In the genomic region with DNA sequence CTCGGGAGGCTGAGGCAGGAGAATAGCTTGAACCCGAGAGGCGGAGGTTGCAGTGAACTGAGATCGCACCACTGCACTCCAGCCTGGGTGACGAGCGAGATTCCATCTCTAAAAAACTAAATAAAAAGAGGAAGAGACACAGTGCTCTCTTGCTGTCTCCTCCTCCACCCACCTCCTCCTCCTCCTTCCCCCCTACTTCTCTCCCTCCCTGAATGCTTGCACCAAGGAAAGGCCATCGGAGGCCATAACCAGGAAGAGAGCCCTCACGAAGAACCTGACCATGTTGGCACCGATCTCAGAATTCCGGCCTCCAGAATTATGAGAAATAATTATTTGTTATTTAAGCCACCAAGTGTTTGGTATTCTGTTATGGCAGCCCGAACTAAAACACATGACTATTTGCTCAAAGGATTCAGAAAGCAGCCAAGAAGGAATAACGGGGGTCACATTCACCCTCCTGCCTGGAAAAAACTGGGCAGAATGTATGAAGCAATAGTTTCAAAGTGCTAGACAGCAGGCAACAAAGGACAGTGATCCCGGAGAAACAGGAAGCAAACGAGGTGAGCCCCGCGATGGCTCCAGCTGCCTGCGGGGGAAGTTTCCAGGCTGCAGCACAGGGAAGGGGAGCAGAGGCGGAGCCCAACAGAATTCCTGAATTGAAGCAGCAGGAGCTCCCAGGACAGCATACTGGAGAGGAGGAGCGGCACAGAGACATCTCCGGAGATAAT, we compare ENCODE assay signal across 1 cellular context.
A peak's percentile ranks its signal among the peaks of the same experiment; 100 is the strongest.
TF ChIP-seq lines count a peak whose summit lies in the region.

No MANE protein-coding gene starts in this region.

TF ChIP-seq in HepG2, 621 proteins besides CTCF, POLR2A, EP300 and RAD21 (continued from another document and continues in another):
- TF ChIP-seq, protein P1, sequence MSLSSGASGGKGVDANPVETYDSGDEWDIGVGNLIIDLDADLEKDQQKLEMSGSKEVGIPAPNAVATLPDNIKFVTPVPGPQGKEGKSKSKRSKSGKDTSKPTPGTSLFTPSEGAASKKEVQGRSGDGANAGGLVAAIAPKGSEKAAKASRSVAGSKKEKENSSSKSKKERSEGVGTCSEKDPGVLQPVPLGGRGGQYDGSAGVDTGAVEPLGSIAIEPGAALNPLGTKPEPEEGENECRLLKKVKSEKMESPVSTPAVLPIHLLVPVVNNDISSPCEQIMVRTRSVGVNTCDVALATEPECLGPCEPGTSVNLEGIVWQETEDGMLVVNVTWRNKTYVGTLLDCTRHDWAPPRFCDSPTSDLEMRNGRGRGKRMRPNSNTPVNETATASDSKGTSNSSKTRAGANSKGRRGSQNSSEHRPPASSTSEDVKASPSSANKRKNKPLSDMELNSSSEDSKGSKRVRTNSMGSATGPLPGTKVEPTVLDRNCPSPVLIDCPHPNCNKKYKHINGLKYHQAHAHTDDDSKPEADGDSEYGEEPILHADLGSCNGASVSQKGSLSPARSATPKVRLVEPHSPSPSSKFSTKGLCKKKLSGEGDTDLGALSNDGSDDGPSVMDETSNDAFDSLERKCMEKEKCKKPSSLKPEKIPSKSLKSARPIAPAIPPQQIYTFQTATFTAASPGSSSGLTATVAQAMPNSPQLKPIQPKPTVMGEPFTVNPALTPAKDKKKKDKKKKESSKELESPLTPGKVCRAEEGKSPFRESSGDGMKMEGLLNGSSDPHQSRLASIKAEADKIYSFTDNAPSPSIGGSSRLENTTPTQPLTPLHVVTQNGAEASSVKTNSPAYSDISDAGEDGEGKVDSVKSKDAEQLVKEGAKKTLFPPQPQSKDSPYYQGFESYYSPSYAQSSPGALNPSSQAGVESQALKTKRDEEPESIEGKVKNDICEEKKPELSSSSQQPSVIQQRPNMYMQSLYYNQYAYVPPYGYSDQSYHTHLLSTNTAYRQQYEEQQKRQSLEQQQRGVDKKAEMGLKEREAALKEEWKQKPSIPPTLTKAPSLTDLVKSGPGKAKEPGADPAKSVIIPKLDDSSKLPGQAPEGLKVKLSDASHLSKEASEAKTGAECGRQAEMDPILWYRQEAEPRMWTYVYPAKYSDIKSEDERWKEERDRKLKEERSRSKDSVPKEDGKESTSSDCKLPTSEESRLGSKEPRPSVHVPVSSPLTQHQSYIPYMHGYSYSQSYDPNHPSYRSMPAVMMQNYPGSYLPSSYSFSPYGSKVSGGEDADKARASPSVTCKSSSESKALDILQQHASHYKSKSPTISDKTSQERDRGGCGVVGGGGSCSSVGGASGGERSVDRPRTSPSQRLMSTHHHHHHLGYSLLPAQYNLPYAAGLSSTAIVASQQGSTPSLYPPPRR (CRISPR knock-in tag; IDR thresholded peaks at IDR 0.05; ENCODE audit: borderline replicate concordance) = no peak
- TF ChIP-seq, protein P2, sequence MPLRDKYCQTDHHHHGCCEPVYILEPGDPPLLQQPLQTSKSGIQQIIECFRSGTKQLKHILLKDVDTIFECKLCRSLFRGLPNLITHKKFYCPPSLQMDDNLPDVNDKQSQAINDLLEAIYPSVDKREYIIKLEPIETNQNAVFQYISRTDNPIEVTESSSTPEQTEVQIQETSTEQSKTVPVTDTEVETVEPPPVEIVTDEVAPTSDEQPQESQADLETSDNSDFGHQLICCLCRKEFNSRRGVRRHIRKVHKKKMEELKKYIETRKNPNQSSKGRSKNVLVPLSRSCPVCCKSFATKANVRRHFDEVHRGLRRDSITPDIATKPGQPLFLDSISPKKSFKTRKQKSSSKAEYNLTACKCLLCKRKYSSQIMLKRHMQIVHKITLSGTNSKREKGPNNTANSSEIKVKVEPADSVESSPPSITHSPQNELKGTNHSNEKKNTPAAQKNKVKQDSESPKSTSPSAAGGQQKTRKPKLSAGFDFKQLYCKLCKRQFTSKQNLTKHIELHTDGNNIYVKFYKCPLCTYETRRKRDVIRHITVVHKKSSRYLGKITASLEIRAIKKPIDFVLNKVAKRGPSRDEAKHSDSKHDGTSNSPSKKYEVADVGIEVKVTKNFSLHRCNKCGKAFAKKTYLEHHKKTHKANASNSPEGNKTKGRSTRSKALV (CRISPR knock-in tag; IDR thresholded peaks at IDR 0.05) = no peak
- TF ChIP-seq KLF16 (CRISPR knock-in tag; IDR thresholded peaks at IDR 0.05) (no peak), ZNF431 (CRISPR knock-in tag; IDR thresholded peaks at IDR 0.05; ENCODE audit: borderline replicate concordance, low read depth) (no peak), ZNF713 (CRISPR knock-in tag; IDR thresholded peaks at IDR 0.05) (no peak), DR1 (CRISPR knock-in tag; IDR thresholded peaks at IDR 0.05) (no peak), GLI4 (CRISPR knock-in tag; IDR thresholded peaks at IDR 0.05; ENCODE audit: borderline replicate concordance) (no peak), SMARCC2 (IDR thresholded peaks at IDR 0.05) (no peak), BRCA1 (CRISPR knock-in tag; IDR thresholded peaks at IDR 0.05) (no peak), ZNF766 (CRISPR knock-in tag; IDR thresholded peaks at IDR 0.05; ENCODE audit: borderline replicate concordance) (no peak), NKX3-1 (CRISPR knock-in tag; IDR thresholded peaks at IDR 0.05) (no peak), U2AF1 (optimal IDR thresholded peaks at IDR 0.05; ENCODE audit: low read depth, low read length) (no peak), KLF6 (CRISPR knock-in tag; IDR thresholded peaks at IDR 0.05) (no peak), ETV5 (CRISPR knock-in tag; IDR thresholded peaks at IDR 0.05; ENCODE audit: borderline replicate concordance) (peak; percentile 80; the same call in 1 of the 2 replicates), ZNF562 (CRISPR knock-in tag; IDR thresholded peaks at IDR 0.05; ENCODE audit: borderline replicate concordance) (no peak), ZFX (CRISPR knock-in tag; IDR thresholded peaks at IDR 0.05; ENCODE audit: low read depth) (peak; percentile 36; the same call in 1 of the 2 replicates), GATA4 (IDR thresholded peaks at IDR 0.05; ENCODE audit: borderline replicate concordance, low read depth) (no peak), FOXA3 (CRISPR knock-in tag; IDR thresholded peaks at IDR 0.05) (peak; percentile 26; the same call in 1 of the 2 replicates), ASH2L (IDR thresholded peaks at IDR 0.05; ENCODE audit: insufficient read length, low read depth, low read length) (no peak), CCAR2 (optimal IDR thresholded peaks at IDR 0.05; ENCODE audit: low read depth, low read length) (no peak), AGO1 (IDR thresholded peaks at IDR 0.05; ENCODE audit: low read depth, low read length, poor library complexity, severe bottlenecking) (no peak), MATR3 (CRISPR knock-in tag; IDR thresholded peaks at IDR 0.05) (no peak)
- TF ChIP-seq, protein P3, sequence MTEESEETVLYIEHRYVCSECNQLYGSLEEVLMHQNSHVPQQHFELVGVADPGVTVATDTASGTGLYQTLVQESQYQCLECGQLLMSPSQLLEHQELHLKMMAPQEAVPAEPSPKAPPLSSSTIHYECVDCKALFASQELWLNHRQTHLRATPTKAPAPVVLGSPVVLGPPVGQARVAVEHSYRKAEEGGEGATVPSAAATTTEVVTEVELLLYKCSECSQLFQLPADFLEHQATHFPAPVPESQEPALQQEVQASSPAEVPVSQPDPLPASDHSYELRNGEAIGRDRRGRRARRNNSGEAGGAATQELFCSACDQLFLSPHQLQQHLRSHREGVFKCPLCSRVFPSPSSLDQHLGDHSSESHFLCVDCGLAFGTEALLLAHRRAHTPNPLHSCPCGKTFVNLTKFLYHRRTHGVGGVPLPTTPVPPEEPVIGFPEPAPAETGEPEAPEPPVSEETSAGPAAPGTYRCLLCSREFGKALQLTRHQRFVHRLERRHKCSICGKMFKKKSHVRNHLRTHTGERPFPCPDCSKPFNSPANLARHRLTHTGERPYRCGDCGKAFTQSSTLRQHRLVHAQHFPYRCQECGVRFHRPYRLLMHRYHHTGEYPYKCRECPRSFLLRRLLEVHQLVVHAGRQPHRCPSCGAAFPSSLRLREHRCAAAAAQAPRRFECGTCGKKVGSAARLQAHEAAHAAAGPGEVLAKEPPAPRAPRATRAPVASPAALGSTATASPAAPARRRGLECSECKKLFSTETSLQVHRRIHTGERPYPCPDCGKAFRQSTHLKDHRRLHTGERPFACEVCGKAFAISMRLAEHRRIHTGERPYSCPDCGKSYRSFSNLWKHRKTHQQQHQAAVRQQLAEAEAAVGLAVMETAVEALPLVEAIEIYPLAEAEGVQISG (CRISPR knock-in tag; IDR thresholded peaks at IDR 0.05) = 0 out of 2 replicates have a peak, but pooled peaks have one; percentile 17
- TF ChIP-seq, protein P4, sequence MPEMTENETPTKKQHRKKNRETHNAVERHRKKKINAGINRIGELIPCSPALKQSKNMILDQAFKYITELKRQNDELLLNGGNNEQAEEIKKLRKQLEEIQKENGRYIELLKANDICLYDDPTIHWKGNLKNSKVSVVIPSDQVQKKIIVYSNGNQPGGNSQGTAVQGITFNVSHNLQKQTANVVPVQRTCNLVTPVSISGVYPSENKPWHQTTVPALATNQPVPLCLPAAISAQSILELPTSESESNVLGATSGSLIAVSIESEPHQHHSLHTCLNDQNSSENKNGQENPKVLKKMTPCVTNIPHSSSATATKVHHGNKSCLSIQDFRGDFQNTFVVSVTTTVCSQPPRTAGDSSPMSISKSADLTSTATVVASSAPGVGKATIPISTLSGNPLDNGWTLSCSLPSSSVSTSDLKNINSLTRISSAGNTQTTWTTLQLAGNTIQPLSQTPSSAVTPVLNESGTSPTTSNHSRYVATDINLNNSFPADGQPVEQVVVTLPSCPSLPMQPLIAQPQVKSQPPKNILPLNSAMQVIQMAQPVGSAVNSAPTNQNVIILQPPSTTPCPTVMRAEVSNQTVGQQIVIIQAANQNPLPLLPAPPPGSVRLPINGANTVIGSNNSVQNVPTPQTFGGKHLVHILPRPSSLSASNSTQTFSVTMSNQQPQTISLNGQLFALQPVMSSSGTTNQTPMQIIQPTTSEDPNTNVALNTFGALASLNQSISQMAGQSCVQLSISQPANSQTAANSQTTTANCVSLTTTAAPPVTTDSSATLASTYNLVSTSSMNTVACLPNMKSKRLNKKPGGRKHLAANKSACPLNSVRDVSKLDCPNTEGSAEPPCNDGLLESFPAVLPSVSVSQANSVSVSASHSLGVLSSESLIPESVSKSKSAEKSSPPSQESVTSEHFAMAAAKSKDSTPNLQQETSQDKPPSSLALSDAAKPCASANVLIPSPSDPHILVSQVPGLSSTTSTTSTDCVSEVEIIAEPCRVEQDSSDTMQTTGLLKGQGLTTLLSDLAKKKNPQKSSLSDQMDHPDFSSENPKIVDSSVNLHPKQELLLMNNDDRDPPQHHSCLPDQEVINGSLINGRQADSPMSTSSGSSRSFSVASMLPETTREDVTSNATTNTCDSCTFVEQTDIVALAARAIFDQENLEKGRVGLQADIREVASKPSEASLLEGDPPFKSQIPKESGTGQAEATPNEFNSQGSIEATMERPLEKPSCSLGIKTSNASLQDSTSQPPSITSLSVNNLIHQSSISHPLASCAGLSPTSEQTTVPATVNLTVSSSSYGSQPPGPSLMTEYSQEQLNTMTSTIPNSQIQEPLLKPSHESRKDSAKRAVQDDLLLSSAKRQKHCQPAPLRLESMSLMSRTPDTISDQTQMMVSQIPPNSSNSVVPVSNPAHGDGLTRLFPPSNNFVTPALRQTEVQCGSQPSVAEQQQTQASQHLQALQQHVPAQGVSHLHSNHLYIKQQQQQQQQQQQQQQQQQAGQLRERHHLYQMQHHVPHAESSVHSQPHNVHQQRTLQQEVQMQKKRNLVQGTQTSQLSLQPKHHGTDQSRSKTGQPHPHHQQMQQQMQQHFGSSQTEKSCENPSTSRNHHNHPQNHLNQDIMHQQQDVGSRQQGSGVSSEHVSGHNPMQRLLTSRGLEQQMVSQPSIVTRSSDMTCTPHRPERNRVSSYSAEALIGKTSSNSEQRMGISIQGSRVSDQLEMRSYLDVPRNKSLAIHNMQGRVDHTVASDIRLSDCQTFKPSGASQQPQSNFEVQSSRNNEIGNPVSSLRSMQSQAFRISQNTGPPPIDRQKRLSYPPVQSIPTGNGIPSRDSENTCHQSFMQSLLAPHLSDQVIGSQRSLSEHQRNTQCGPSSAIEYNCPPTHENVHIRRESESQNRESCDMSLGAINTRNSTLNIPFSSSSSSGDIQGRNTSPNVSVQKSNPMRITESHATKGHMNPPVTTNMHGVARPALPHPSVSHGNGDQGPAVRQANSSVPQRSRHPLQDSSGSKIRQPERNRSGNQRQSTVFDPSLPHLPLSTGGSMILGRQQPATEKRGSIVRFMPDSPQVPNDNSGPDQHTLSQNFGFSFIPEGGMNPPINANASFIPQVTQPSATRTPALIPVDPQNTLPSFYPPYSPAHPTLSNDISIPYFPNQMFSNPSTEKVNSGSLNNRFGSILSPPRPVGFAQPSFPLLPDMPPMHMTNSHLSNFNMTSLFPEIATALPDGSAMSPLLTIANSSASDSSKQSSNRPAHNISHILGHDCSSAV (CRISPR knock-in tag; IDR thresholded peaks at IDR 0.05; ENCODE audit: borderline replicate concordance) = no peak
- TF ChIP-seq, protein P5, sequence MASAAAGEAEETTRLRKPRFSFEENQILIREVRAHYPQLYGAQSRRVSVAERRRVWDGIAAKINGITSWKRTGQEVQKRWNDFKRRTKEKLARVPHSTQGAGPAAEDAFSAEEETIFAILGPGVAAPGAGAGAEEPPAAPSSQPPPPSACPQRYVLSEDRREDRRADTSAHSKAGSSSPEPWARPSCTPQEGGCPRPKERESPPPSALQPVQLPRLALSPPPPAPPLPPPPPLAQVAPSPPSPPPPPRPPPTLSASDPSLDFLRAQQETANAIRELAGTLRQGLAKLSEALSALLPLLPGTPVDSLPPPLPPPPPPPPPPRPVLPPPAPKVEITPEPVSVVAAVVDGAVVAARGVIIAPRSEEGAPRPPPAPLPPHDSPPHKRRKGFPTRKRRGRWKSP (CRISPR knock-in tag; IDR thresholded peaks at IDR 0.05) = no peak
- TF ChIP-seq, protein P6, sequence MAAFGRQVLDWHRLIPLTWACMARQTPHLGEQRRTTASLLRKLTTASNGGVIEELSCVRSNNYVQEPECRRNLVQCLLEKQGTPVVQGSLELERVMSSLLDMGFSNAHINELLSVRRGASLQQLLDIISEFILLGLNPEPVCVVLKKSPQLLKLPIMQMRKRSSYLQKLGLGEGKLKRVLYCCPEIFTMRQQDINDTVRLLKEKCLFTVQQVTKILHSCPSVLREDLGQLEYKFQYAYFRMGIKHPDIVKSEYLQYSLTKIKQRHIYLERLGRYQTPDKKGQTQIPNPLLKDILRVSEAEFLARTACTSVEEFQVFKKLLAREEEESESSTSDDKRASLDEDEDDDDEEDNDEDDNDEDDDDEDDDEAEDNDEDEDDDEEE (CRISPR knock-in tag; IDR thresholded peaks at IDR 0.05) = no peak
- TF ChIP-seq, protein P7, sequence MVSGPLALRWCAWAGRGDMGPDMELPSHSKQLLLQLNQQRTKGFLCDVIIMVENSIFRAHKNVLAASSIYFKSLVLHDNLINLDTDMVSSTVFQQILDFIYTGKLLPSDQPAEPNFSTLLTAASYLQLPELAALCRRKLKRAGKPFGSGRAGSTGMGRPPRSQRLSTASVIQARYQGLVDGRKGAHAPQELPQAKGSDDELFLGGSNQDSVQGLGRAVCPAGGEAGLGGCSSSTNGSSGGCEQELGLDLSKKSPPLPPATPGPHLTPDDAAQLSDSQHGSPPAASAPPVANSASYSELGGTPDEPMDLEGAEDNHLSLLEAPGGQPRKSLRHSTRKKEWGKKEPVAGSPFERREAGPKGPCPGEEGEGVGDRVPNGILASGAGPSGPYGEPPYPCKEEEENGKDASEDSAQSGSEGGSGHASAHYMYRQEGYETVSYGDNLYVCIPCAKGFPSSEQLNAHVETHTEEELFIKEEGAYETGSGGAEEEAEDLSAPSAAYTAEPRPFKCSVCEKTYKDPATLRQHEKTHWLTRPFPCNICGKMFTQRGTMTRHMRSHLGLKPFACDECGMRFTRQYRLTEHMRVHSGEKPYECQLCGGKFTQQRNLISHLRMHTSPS (CRISPR knock-in tag; IDR thresholded peaks at IDR 0.05; ENCODE audit: low read depth) = no peak
